ENCODE assay signal across 9 cellular contexts in the genomic region with DNA sequence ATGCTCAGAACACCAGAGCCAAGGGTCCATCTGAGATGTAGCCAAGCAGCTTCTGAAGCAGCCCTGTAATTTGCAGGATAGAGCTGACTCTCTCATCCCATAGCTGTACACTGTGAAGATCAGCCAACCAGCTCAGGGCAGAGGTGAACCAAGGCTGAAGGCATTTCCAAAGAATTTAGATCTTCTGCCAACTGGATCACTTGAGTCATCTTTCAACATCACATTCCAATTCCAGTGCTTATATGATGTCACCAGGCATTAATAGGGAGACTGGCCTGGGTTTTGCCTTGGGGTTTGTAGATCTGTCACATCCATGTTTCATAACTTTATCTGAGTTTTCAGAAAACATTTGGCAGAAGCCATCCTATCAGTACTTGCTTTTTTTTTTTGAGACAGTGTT.
DNase-seq lines count a peak whose midpoint lies in the region; ATAC-seq, FAIRE-seq and TF ChIP-seq lines count a peak whose summit lies in the region.
"Had no signal": no experiment of that assay in that cellular context is flagged by ENCODE, and none has a peak within 500 bp of the region (broad histone marks: within the 10 kb centered on the region; RNA-seq: fewer than 3 reads in every experiment).

No MANE protein-coding gene starts in this region.

- no peak overlapping the region for H2AFZ ChIP-seq in fibroblast of lung (ENCODE audit: low read length)

- H3K4me2 ChIP-seq in fibroblast of lung (ENCODE audit: extremely low read depth, insufficient read depth, low read length): no peak overlapping the region

- DNase-seq in Caki2 (ENCODE audit: low read depth) (peak; percentile 83), RKO (ENCODE audit: low spot score) (peak; percentile 64), fibroblast of lung (ENCODE audit: low read depth in 2 of 2) (peak; percentile 95 to 97), non-pigmented ciliary epithelial cell (ENCODE audit: low read depth) (peak; percentile 65), pons (ENCODE audit: low spot score) (no peak), D721Med (ENCODE audit: insufficient read length, low spot score) (no peak), NCI-H510A (lab: John Stamatoyannopoulos, UW) (no peak)
- DNase-seq: effector CD4-positive, alpha-beta T cell had no signal

- no peak for ATAC-seq in GM21529 (IDR thresholded peaks at IDR 0.05; ENCODE audit: unreplicated experiment)

- H3K27ac ChIP-seq in fibroblast of lung (ENCODE audit: insufficient read depth, low read length): no peak overlapping the region

- in situ Hi-C loops in Caki2 (cut with HindIII; ENCODE audit: low pct_unique_long_range_greater_than_20kb, low sequenced_read_pairs): no loop called here

- H3K36me3 ChIP-seq in fibroblast of lung (ENCODE audit: control insufficient read depth, insufficient read depth, low read length): no peaks in the 10 kb centered on the region

- TF ChIP-seq CTCF in fibroblast of lung (conservative IDR thresholded peaks at IDR 0.05 in 1 of 2, IDR thresholded peaks at IDR 0.05 in 1 of 2; ENCODE audit: low read depth in 1 of 2, low read length in 2 of 2): no peak
- TF ChIP-seq CTCF in D721Med (IDR thresholded peaks at IDR 0.05; ENCODE audit: insufficient read depth, missing control alignments): no peak

- H3K9me3 ChIP-seq in fibroblast of lung (ENCODE audit: control insufficient read depth, insufficient read depth, low read depth, low read length): no peaks in the 10 kb centered on the region

- no peaks in the 10 kb centered on the region for H3K4me1 ChIP-seq in fibroblast of lung (ENCODE audit: control insufficient read depth, extremely low read depth, insufficient read depth, low read length)

- H4K20me1 ChIP-seq in fibroblast of lung (ENCODE audit: control insufficient read depth, extremely low read depth, insufficient read depth, low read length): no peaks in the 10 kb centered on the region

- no peak overlapping the region for H3K4me3 ChIP-seq in fibroblast of lung (replicated peaks in 1 of 4; ENCODE audit: control extremely low read depth in 1 of 4, insufficient read depth in 1 of 4, low read depth in 3 of 4, low read length in 4 of 4)

- no peaks in the 10 kb centered on the region for H3K27me3 ChIP-seq in fibroblast of lung (ENCODE audit: control insufficient read depth, insufficient read depth, low read length)

- H3K79me2 ChIP-seq in fibroblast of lung (ENCODE audit: control insufficient read depth, insufficient read depth, low read length): no peaks in the 10 kb centered on the region

- no peak overlapping the region for H3K9ac ChIP-seq in fibroblast of lung (ENCODE audit: insufficient read depth, low read length)

- no peak for FAIRE-seq in D721Med (lab: Jason Lieb, UNC)

Comparison
In these comparisons a context has a peak if more than half of its experiments do, and no peak if none do; other contexts are left out.
1. DNase-seq: peak in Caki2 (single experiment), RKO (single experiment), fibroblast of lung (2 of 2) and non-pigmented ciliary epithelial cell (single experiment); none in pons (single experiment), D721Med (single experiment) and NCI-H510A (single experiment).